In genomic region chr5:92455011-92455410, GRCh38 we compare ENCODE assay signal across 1 cellular context.
A peak's percentile ranks its signal among the peaks of the same experiment; 100 is the strongest.
TF ChIP-seq lines count a peak whose summit lies in the region.

No MANE protein-coding gene starts in this region.

TF ChIP-seq in GM12878, 131 proteins besides CTCF, POLR2A, EP300 and RAD21 (continued from another document and continues in another):
- TF ChIP-seq, protein P1, sequence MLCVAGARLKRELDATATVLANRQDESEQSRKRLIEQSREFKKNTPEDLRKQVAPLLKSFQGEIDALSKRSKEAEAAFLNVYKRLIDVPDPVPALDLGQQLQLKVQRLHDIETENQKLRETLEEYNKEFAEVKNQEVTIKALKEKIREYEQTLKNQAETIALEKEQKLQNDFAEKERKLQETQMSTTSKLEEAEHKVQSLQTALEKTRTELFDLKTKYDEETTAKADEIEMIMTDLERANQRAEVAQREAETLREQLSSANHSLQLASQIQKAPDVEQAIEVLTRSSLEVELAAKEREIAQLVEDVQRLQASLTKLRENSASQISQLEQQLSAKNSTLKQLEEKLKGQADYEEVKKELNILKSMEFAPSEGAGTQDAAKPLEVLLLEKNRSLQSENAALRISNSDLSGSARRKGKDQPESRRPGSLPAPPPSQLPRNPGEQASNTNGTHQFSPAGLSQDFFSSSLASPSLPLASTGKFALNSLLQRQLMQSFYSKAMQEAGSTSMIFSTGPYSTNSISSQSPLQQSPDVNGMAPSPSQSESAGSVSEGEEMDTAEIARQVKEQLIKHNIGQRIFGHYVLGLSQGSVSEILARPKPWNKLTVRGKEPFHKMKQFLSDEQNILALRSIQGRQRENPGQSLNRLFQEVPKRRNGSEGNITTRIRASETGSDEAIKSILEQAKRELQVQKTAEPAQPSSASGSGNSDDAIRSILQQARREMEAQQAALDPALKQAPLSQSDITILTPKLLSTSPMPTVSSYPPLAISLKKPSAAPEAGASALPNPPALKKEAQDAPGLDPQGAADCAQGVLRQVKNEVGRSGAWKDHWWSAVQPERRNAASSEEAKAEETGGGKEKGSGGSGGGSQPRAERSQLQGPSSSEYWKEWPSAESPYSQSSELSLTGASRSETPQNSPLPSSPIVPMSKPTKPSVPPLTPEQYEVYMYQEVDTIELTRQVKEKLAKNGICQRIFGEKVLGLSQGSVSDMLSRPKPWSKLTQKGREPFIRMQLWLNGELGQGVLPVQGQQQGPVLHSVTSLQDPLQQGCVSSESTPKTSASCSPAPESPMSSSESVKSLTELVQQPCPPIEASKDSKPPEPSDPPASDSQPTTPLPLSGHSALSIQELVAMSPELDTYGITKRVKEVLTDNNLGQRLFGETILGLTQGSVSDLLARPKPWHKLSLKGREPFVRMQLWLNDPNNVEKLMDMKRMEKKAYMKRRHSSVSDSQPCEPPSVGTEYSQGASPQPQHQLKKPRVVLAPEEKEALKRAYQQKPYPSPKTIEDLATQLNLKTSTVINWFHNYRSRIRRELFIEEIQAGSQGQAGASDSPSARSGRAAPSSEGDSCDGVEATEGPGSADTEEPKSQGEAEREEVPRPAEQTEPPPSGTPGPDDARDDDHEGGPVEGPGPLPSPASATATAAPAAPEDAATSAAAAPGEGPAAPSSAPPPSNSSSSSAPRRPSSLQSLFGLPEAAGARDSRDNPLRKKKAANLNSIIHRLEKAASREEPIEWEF (IDR thresholded peaks at IDR 0.05; ENCODE audit: insufficient replicate concordance, low read depth, low read length): peak; percentile 54
- TF ChIP-seq STAT1 (conservative IDR thresholded peaks at IDR 0.05) (no peak), CHD4 (IDR thresholded peaks at IDR 0.05) (no peak), ZNF207 (IDR thresholded peaks at IDR 0.05; ENCODE audit: borderline replicate concordance) (no peak), ZBED1 (IDR thresholded peaks at IDR 0.05; ENCODE audit: borderline replicate concordance) (no peak), NR2F1 (conservative IDR thresholded peaks at IDR 0.05) (no peak), NBN (IDR thresholded peaks at IDR 0.05) (peak; percentile 80), CBX5 (IDR thresholded peaks at IDR 0.05; ENCODE audit: low read depth) (0 out of 2 replicates have a peak, but pooled peaks have one; percentile 68), BRCA1 (IDR thresholded peaks at IDR 0.05; ENCODE audit: low read depth, low read length) (no peak), ZBTB4 (CRISPR knock-in tag; IDR thresholded peaks at IDR 0.05) (no peak), MYC (IDR thresholded peaks at IDR 0.05; ENCODE audit: insufficient read depth, insufficient read length, insufficient replicate concordance, low read length, severe bottlenecking) (no peak), HCFC1 (IDR thresholded peaks at IDR 0.05; ENCODE audit: low read length) (no peak), ZNF274 (IDR thresholded peaks at IDR 0.05; ENCODE audit: insufficient read depth, insufficient read length) (no peak), SMC3 (IDR thresholded peaks at IDR 0.05; ENCODE audit: borderline replicate concordance, low read length) (no peak), FOS (IDR thresholded peaks at IDR 0.05; ENCODE audit: borderline replicate concordance, extremely low read depth, insufficient read length) (no peak), POLR2AphosphoS5 (IDR thresholded peaks at IDR 0.05; ENCODE audit: low read length) (no peak), SP1 (IDR thresholded peaks at IDR 0.05; ENCODE audit: low read depth, low read length) (no peak), EGR1 (IDR thresholded peaks at IDR 0.05; ENCODE audit: borderline replicate concordance in 1 of 2, low read depth in 2 of 2, low read length in 2 of 2) (no peak), CHD2 (IDR thresholded peaks at IDR 0.05; ENCODE audit: borderline replicate concordance, low read depth, low read length) (no peak), HDAC6 (IDR thresholded peaks at IDR 0.05; ENCODE audit: unreplicated experiment) (no peak), SPI1 (IDR thresholded peaks at IDR 0.05; ENCODE audit: borderline replicate concordance, insufficient read depth, low read depth, low read length) (peak; percentile 97), TCF12 (IDR thresholded peaks at IDR 0.05; ENCODE audit: low read depth, low read length) (no peak), RELA (IDR thresholded peaks at IDR 0.05; ENCODE audit: borderline replicate concordance, partially characterized antibody) (no peak), BCL11A (IDR thresholded peaks at IDR 0.05; ENCODE audit: low read depth, low read length) (peak; percentile 88), BACH1 (IDR thresholded peaks at IDR 0.05; ENCODE audit: borderline replicate concordance) (no peak; the same call in 1 of the 2 replicates), SMARCA5 (IDR thresholded peaks at IDR 0.05) (no peak), POU2F2 (IDR thresholded peaks at IDR 0.05; ENCODE audit: borderline replicate concordance, low read depth, low read length) (0 out of 3 replicates have a peak, but pooled peaks have one; percentile 44), BCLAF1 (IDR thresholded peaks at IDR 0.05) (no peak), EED (IDR thresholded peaks at IDR 0.05; ENCODE audit: low read depth) (peak; percentile 47; the same call in 1 of the 2 replicates), ZBTB33 (IDR thresholded peaks at IDR 0.05) (no peak), GATAD2B (conservative IDR thresholded peaks at IDR 0.05; ENCODE audit: low read depth) (no peak), SMAD5 (IDR thresholded peaks at IDR 0.05; ENCODE audit: low read depth) (no peak), STAT3 (IDR thresholded peaks at IDR 0.05; ENCODE audit: low read depth, low read length) (0 out of 2 replicates have a peak, but pooled peaks have one; percentile 40), BHLHE40 (IDR thresholded peaks at IDR 0.05; ENCODE audit: borderline replicate concordance in 1 of 2, low read depth in 2 of 2, low read length in 1 of 2) (no peak), LARP7 (IDR thresholded peaks at IDR 0.05) (no peak)
- TF ChIP-seq, protein P2, sequence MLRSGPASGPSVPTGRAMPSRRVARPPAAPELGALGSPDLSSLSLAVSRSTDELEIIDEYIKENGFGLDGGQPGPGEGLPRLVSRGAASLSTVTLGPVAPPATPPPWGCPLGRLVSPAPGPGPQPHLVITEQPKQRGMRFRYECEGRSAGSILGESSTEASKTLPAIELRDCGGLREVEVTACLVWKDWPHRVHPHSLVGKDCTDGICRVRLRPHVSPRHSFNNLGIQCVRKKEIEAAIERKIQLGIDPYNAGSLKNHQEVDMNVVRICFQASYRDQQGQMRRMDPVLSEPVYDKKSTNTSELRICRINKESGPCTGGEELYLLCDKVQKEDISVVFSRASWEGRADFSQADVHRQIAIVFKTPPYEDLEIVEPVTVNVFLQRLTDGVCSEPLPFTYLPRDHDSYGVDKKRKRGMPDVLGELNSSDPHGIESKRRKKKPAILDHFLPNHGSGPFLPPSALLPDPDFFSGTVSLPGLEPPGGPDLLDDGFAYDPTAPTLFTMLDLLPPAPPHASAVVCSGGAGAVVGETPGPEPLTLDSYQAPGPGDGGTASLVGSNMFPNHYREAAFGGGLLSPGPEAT (IDR thresholded peaks at IDR 0.05; ENCODE audit: low read depth): peak; percentile 77
- TF ChIP-seq, protein P3, sequence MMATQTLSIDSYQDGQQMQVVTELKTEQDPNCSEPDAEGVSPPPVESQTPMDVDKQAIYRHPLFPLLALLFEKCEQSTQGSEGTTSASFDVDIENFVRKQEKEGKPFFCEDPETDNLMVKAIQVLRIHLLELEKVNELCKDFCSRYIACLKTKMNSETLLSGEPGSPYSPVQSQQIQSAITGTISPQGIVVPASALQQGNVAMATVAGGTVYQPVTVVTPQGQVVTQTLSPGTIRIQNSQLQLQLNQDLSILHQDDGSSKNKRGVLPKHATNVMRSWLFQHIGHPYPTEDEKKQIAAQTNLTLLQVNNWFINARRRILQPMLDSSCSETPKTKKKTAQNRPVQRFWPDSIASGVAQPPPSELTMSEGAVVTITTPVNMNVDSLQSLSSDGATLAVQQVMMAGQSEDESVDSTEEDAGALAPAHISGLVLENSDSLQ (IDR thresholded peaks at IDR 0.05): peak; percentile 87
- TF ChIP-seq, protein P4, sequence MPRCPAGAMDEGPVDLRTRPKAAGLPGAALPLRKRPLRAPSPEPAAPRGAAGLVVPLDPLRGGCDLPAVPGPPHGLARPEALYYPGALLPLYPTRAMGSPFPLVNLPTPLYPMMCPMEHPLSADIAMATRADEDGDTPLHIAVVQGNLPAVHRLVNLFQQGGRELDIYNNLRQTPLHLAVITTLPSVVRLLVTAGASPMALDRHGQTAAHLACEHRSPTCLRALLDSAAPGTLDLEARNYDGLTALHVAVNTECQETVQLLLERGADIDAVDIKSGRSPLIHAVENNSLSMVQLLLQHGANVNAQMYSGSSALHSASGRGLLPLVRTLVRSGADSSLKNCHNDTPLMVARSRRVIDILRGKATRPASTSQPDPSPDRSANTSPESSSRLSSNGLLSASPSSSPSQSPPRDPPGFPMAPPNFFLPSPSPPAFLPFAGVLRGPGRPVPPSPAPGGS (IDR thresholded peaks at IDR 0.05; ENCODE audit: borderline replicate concordance, insufficient read depth, low read depth, low read length, poor library complexity, severe bottlenecking): peak; percentile 35
- TF ChIP-seq, protein P5, sequence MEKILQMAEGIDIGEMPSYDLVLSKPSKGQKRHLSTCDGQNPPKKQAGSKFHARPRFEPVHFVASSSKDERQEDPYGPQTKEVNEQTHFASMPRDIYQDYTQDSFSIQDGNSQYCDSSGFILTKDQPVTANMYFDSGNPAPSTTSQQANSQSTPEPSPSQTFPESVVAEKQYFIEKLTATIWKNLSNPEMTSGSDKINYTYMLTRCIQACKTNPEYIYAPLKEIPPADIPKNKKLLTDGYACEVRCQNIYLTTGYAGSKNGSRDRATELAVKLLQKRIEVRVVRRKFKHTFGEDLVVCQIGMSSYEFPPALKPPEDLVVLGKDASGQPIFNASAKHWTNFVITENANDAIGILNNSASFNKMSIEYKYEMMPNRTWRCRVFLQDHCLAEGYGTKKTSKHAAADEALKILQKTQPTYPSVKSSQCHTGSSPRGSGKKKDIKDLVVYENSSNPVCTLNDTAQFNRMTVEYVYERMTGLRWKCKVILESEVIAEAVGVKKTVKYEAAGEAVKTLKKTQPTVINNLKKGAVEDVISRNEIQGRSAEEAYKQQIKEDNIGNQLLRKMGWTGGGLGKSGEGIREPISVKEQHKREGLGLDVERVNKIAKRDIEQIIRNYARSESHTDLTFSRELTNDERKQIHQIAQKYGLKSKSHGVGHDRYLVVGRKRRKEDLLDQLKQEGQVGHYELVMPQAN (conservative IDR thresholded peaks at IDR 0.05): 0 out of 2 replicates have a peak, but pooled peaks have one; percentile 29
